19 cellular contexts compared by ENCODE assay signal in genomic region chr17:17926840-17927449, GRCh38. TPM values are rescaled to one million over a fixed set of nuclear protein-coding genes. Genes with fewer than 3 reads are reported as not detected.
DNase-seq lines count a peak whose midpoint lies in the region; ATAC-seq and TF ChIP-seq lines count a peak whose summit lies in the region.
"Had no signal": no experiment of that assay in that cellular context is flagged by ENCODE, and none has a peak within 500 bp of the region (broad histone marks: within the 10 kb centered on the region; RNA-seq: fewer than 3 reads in every experiment).

No MANE protein-coding gene starts in this region.

- ATAC-seq in heart left ventricle, result peak; percentile 27 to 61 (median 41)
- ATAC-seq in stimulated activated naive CD8-positive, alpha-beta T cell treated with anti-CD3 and anti-CD28 coated beads, Interleukin-15, Interleukin-2, amounts not matched to agents 100 U/mL and 50 U/mL, for 24 hours, result no peak
- ATAC-seq: left lung, natural killer cell had no signal

- H3K9me3 ChIP-seq in SJCRH30 (replicated peaks) (no peaks in the 10 kb centered on the region), heart left ventricle (no peaks in the 10 kb centered on the region), thyroid gland (no peaks in the 10 kb centered on the region)
- H3K9me3 ChIP-seq: BE2C, left lung had no signal

- H3K27ac ChIP-seq in SJCRH30 (peak overlapping the region; percentile 5; the same call in 1 of the 2 replicates), heart left ventricle (peak overlapping the region; percentile 18 to 82 (median 72)), thyroid gland (peak overlapping the region; percentile 68 to 89 (median 85))
- H3K27ac ChIP-seq: left lung had no signal

- H3K4me3 ChIP-seq in SJCRH30, result no peak overlapping the region
- H3K4me3 ChIP-seq in heart left ventricle, result no peak overlapping the region
- H3K4me3 ChIP-seq in thyroid gland (replicated peaks in 1 of 3), result no peak overlapping the region
- H3K4me3 ChIP-seq: left lung had no signal

- H3K4me1 ChIP-seq in SJCRH30 (peaks cover 25% of the 10 kb centered on the region), heart left ventricle (peaks cover 3 to 90% (median 56%) of the 10 kb centered on the region in 12 donors), thyroid gland (peaks cover 86 to 94% of the 10 kb centered on the region in 2 donors)

- TF ChIP-seq CTCF in heart left ventricle (IDR thresholded peaks at IDR 0.05) (no peak), thyroid gland (IDR thresholded peaks at IDR 0.05) (no peak)

- intact Hi-C loops in heart left ventricle (cut with DNase I) (loop anchor here in 6 of 10 donors (2.0 to 10.0 kb wide), 6 partner anchors 35 to 252 kb away; partner anchors contain the start of genes ATPAF2 (in 2 of the 6), GID4 (in 2 of the 6), DRC3 (in 1 of the 6) and TOM1L2 (in 1 of the 6)), thyroid gland (cut with DNase I) (loop anchor here (10.0 kb wide), 1 partner anchor 222 kb away; no protein-coding TSS in a partner anchor)

- WGBS in heart left ventricle, 4 donors, result 29 to 46% (median 35%) methylated on average over 5 of the region's 5 CpGs
- WGBS in thyroid gland, 2 donors, result 32 to 41% methylated on average over 5 of the region's 5 CpGs

- DNase-seq in SJCRH30, result peak; percentile 79 to 88
- DNase-seq in heart left ventricle, result no peak
- peak; percentile 91 for DNase-seq in myocyte (ENCODE audit: low read depth)
- DNase-seq in thyroid gland, result peak in 1 of 2 donors; percentile 32
- DNase-seq in activated naive CD4-positive, alpha-beta T cell (lab: John Stamatoyannopoulos, UW), result no peak
- DNase-seq in COLO668 (lab: John Stamatoyannopoulos, UW; ENCODE audit: unreplicated experiment), result no peak
- DNase-seq in stimulated activated naive CD8-positive, alpha-beta T cell treated with anti-CD3 and anti-CD28 coated beads, Interleukin-15, Interleukin-2, amounts not matched to agents 100 U/mL and 50 U/mL, for 24 hours, result no peak
- no peak for DNase-seq in activated CD4-positive, alpha-beta T cell treated with anti-CD3 and anti-CD28 coated beads, Interleukin-2, amount 50 U/mL, for 48 hours
- DNase-seq: activated CD4-positive, CD25-positive, alpha-beta regulatory T cell treated with anti-CD3 and anti-CD28 coated beads, Interleukin-2, amount 50 U/mL, for 72 hours; activated naive CD4-positive, alpha-beta T cell treated with anti-CD3 and anti-CD28 coated beads, Interleukin-2, amount 10 ng/mL, durations not matched to agents 7 days and 5 days; BE2C; effector CD4-positive, alpha-beta T cell; H9; Kasumi-1; left lung; natural killer cell; NCI-H146; NCI-H226; SHP77 had no signal

- H3K36me3 ChIP-seq in SJCRH30 (no peaks in the 10 kb centered on the region), heart left ventricle (no peaks in the 10 kb centered on the region), thyroid gland (no peaks in the 10 kb centered on the region)
- H3K36me3 ChIP-seq: BE2C, left lung had no signal

- no peaks in the 10 kb centered on the region for H3K27me3 ChIP-seq in SJCRH30
- H3K27me3 ChIP-seq in heart left ventricle, result no peaks in the 10 kb centered on the region
- H3K27me3 ChIP-seq in thyroid gland, result no peaks in the 10 kb centered on the region
- H3K27me3 ChIP-seq: BE2C, left lung had no signal

- no peak for TF ChIP-seq POLR2A in heart left ventricle (IDR thresholded peaks at IDR 0.05)
- TF ChIP-seq POLR2A in thyroid gland (IDR thresholded peaks at IDR 0.05), result no peak

RNA-seq across cellular contexts. Expression of gene TOM1L2, which starts 45.3 kb away (rescaled TPM):
- 22.3 and 30.0 TPM in 2 replicates for total RNA-seq in SJCRH30 (2014; rRNA removed; shearing (Covaris generic))
- 100 to 1,000 TPM; 210 to 345 (median 247) TPM for total RNA-seq in heart left ventricle
- polyA plus RNA-seq in heart left ventricle, result 100 to 1,000 TPM; 122 to 129 TPM
- total RNA-seq in myocyte, result 100 and 178 TPM in 2 replicates
- polyA plus RNA-seq in myocyte (2012), result 104 TPM
- total RNA-seq in thyroid gland, result 100 to 1,000 TPM; 138 to 881 (median 257) TPM

RNA-seq across cellular contexts. Expression of gene DRC3, which starts 45.7 kb away (rescaled TPM):
- 0.66 and 0.89 TPM in 2 replicates for total RNA-seq in SJCRH30 (2014; rRNA removed; shearing (Covaris generic))
- total RNA-seq in heart left ventricle (1 to 10 TPM in 4 of 9 donors, under 1 TPM in 5; 0.42 to 3.7 (median 1.00) TPM), myocyte (1.0 and 1.6 TPM in 2 replicates), thyroid gland (10 to 100 TPM; 18.5 to 28.7 (median 23.4) TPM)
- polyA plus RNA-seq in heart left ventricle, result 1 to 10 TPM in 1 of 2 donors, under 1 TPM in 1; 0.57 to 1.2 TPM
- 5.2 TPM for polyA plus RNA-seq in myocyte (2012)

Comparison
In these comparisons a context has a peak if more than half of its experiments do, and no peak if none do; other contexts are left out.
1. DNase-seq: peak in SJCRH30 (2 of 2) and myocyte (single experiment); none in heart left ventricle (0 of 5), activated naive CD4-positive, alpha-beta T cell (0 of 4), COLO668 (single experiment), stimulated activated naive CD8-positive, alpha-beta T cell treated with anti-CD3 and anti-CD28 coated beads, Interleukin-15, Interleukin-2, amounts not matched to agents 100 U/mL and 50 U/mL, for 24 hours (single experiment) and activated CD4-positive, alpha-beta T cell treated with anti-CD3 and anti-CD28 coated beads, Interleukin-2, amount 50 U/mL, for 48 hours (0 of 2).
2. H3K27ac ChIP-seq: peak in every context shown above with its lines; median percentile 85 in thyroid gland; 72 in heart left ventricle; 5 in SJCRH30.